ENCODE assay signal across 30 cellular contexts in the genomic region with DNA sequence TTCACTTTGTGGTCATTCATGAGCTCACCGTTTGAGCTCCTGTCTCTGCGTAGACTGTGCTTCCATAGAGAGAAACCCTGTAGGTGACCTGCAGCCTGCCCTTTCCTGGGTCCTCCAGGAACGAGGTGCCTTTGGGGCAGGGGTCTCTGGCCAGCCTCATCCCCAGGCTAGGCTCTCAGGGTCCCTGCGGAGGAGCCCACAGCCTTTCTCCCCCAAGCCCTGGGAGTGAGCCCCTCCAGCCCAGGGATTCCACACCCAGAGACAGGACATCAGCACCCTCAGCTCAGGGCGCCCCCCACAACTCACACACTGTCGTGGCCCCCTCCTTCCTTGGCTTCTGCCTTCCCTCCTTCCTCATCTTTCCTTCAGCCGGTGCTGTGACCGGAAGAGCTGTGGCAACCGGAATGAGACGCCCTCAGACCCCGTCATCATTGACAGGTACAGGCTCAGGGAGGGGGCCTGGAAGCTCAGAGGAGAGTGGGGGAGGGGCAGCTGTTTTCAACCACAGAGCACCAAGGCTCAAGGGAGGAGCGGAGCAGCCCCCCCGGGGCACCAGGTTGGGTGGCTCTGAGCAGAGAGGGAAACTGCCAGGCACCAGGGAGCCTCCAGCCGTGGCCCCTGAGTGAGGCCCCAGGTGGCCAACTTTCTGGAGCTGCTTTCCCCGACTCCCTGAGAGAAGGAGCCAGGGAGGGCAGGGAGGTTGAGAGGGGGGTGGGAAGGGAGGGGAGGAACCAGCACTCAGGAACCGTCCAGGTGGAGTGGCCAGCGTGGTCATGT. TPM values are rescaled to one million over a fixed set of nuclear protein-coding genes. Genes with fewer than 3 reads are reported as not detected.
DNase-seq lines count a peak whose midpoint lies in the region; ATAC-seq and TF ChIP-seq lines count a peak whose summit lies in the region.
"Had no signal": no experiment of that assay in that cellular context is flagged by ENCODE, and none has a peak within 500 bp of the region (broad histone marks: within the 10 kb centered on the region; RNA-seq: fewer than 3 reads in every experiment).

No MANE protein-coding gene starts in this region.

- TF ChIP-seq CTCF in GM23338 (conservative IDR thresholded peaks at IDR 0.05; ENCODE audit: low read depth in 2 of 2) (no peak), GM13976 (IDR thresholded peaks at IDR 0.05; ENCODE audit: borderline replicate concordance, control extremely low read depth, extremely low read depth, insufficient read depth, missing control alignments) (no peak)

- peaks cover 34% of the 10 kb centered on the region for H3K4me1 ChIP-seq in GM23338 (ENCODE audit: insufficient read depth)
- H3K4me1 ChIP-seq: adrenal gland, gastroesophageal sphincter, SJSA1, tibial artery had no signal

- H3K27me3 Mint-ChIP-seq in GM23338 (ENCODE audit: insufficient read depth, low read depth, poor library complexity) = peaks cover 19% of the 10 kb centered on the region

- in situ Hi-C loops in GM13976 (cut with MboI; ENCODE audit: low sequenced_read_pairs, unreplicated experiment) = no loop called here

- no peaks in the 10 kb centered on the region for H3K36me3 Mint-ChIP-seq in GM23338 (ENCODE audit: low read depth)
- H3K36me3 Mint-ChIP-seq: activated naive CD4-positive, alpha-beta T cell treated with anti-CD3 and anti-CD28 coated beads, Interleukin-2, amount 10 ng/mL, durations not matched to agents 7 days and 5 days; naive B cell had no signal

- H3F3A ChIP-seq in GM23338 (replicated peaks; ENCODE audit: low read depth) = no peaks in the 10 kb centered on the region

- 0 out of 2 replicates have a peak overlapping the region, but pooled peaks have one; percentile 47 for H2AFZ ChIP-seq in GM23338
- H2AFZ ChIP-seq: hepatocyte had no signal

- peaks cover 31% of the 10 kb centered on the region for H3K27me3 ChIP-seq in GM23338 (ENCODE audit: insufficient read depth)
- H3K27me3 ChIP-seq: adrenal gland, dorsolateral prefrontal cortex, gastroesophageal sphincter, hepatocyte, tibial artery had no signal

- DNase-seq in GM23338 (ENCODE audit: low spot score) (no peak), NCI-H510A treated with DMSO at 0.1 percent for 48 hours (lab: John Stamatoyannopoulos, UW) (peak; percentile 83), left lobe of liver (ENCODE audit: low spot score) (peak; percentile 32), posterior vena cava (ENCODE audit: low spot score) (peak; percentile 66), GM13976 (ENCODE audit: low spot score) (no peak), NCI-H2029 treated with DMSO at 0.1 percent for 48 hours (lab: John Stamatoyannopoulos, UW) (no peak)
- DNase-seq in activated naive CD4-positive, alpha-beta T cell treated with Interleukin-2 at 50 U/mL for 16 hours = no peak
- DNase-seq: activated CD4-positive, alpha-beta T cell treated with anti-CD3 and anti-CD28 coated beads for 48 hours; activated naive CD4-positive, alpha-beta T cell treated with anti-CD3 and anti-CD28 coated beads, Interleukin-2, amount 10 ng/mL, durations not matched to agents 7 days and 5 days; adrenal gland; brain microvascular endothelial cell; C1 segment of cervical spinal cord; cerebellar nuclear complex; DMS79; GDM1; left colon; naive B cell; NCI-H1092; NCI-H1694; NCI-H446 treated with DMSO at 0.1 percent for 48 hours; nucleus accumbens; RPMI8226; stimulated activated CD4-positive, alpha-beta T cell treated with anti-CD3 and anti-CD28 coated beads, Interleukin-4, amount 100 ng/mL, for 24 hours; T-helper 9 cell; tibial artery had no signal

- no peak overlapping the region for H3K4me3 ChIP-seq in GM23338
- H3K4me3 ChIP-seq: adrenal gland, dorsolateral prefrontal cortex, gastroesophageal sphincter, hepatocyte, K562, SJSA1, tibial artery had no signal

- peak; percentile 16 for ATAC-seq in GM23338
- no peak for ATAC-seq in left lobe of liver
- ATAC-seq: gastroesophageal sphincter, K562, left colon had no signal

- H4K20me1 ChIP-seq in GM23338 (replicated peaks; ENCODE audit: insufficient read depth) = no peaks in the 10 kb centered on the region

- intact Hi-C loops in posterior vena cava (cut with DNase I) = loop anchor here in 1 of 2 donors (10.0 kb wide), 1 partner anchor 145 kb away; no protein-coding TSS in a partner anchor

- H3K27ac ChIP-seq in GM23338 (ENCODE audit: low read depth) = no peak overlapping the region
- H3K27ac ChIP-seq: adrenal gland, brain microvascular endothelial cell, dorsolateral prefrontal cortex, gastroesophageal sphincter, hepatocyte, SJSA1, tibial artery had no signal

- no peak overlapping the region; the same call in 2 of the 3 replicates for H3K4me3 Mint-ChIP-seq in GM23338
- H3K4me3 Mint-ChIP-seq: activated naive CD4-positive, alpha-beta T cell treated with anti-CD3 and anti-CD28 coated beads, Interleukin-2, amount 10 ng/mL, durations not matched to agents 7 days and 5 days; naive B cell had no signal

- peaks cover 31% of the 10 kb centered on the region for H3K4me1 Mint-ChIP-seq in GM23338
- H3K4me1 Mint-ChIP-seq: naive B cell had no signal

- no peaks in the 10 kb centered on the region for H3K9me3 Mint-ChIP-seq in GM23338
- H3K9me3 Mint-ChIP-seq: activated naive CD4-positive, alpha-beta T cell treated with anti-CD3 and anti-CD28 coated beads, Interleukin-2, amount 10 ng/mL, durations not matched to agents 7 days and 5 days; naive B cell had no signal

- H3K9me2 ChIP-seq in GM23338 (ENCODE audit: insufficient read depth) = no peaks in the 10 kb centered on the region

- H3K4me2 ChIP-seq in GM23338 = peak overlapping the region; percentile 51; the same call in 1 of the 2 replicates
- H3K4me2 ChIP-seq: hepatocyte had no signal

- H3K36me3 ChIP-seq in GM23338 (ENCODE audit: insufficient read depth) = no peaks in the 10 kb centered on the region
- H3K36me3 ChIP-seq: adrenal gland, brain microvascular endothelial cell, SJSA1 had no signal

- no peak overlapping the region for H3K27ac Mint-ChIP-seq in GM23338
- H3K27ac Mint-ChIP-seq: activated naive CD4-positive, alpha-beta T cell treated with anti-CD3 and anti-CD28 coated beads, Interleukin-2, amount 10 ng/mL, durations not matched to agents 7 days and 5 days; naive B cell had no signal

- H3K79me2 ChIP-seq in GM23338 (replicated peaks; ENCODE audit: insufficient read depth) = no peaks in the 10 kb centered on the region
- H3K79me2 ChIP-seq: hepatocyte had no signal

TF ChIP-seq in GM23338, 12 proteins besides CTCF, POLR2A, EP300 and RAD21:
- TF ChIP-seq, protein P1, sequence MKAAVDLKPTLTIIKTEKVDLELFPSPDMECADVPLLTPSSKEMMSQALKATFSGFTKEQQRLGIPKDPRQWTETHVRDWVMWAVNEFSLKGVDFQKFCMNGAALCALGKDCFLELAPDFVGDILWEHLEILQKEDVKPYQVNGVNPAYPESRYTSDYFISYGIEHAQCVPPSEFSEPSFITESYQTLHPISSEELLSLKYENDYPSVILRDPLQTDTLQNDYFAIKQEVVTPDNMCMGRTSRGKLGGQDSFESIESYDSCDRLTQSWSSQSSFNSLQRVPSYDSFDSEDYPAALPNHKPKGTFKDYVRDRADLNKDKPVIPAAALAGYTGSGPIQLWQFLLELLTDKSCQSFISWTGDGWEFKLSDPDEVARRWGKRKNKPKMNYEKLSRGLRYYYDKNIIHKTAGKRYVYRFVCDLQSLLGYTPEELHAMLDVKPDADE (IDR thresholded peaks at IDR 0.05) = no peak

RNA-seq across cellular contexts. Expression of a gene that starts 16.8 kb away (rescaled TPM):
- 0.50 and 0.66 TPM in 2 replicates for total RNA-seq in GM23338 (2014; rRNA removed; shearing (Covaris generic))
- 1.4 and 1.6 TPM in 2 replicates for polyA plus RNA-seq in GM23338 (2016; fragmentation: Nextera tagmentation; extraction: Ambion mirVana)
- total RNA-seq in left lobe of liver (8.9 TPM), posterior vena cava (10 to 100 TPM; 11.1 to 17.4 TPM)
- polyA plus RNA-seq: K562 had no signal

RNA-seq across cellular contexts. Expression of a gene that starts 45.4 kb away (rescaled TPM):
- total RNA-seq in GM23338 (2014; rRNA removed; shearing (Covaris generic)) = 126 and 141 TPM in 2 replicates
- 77.7 and 87.1 TPM in 2 replicates for polyA plus RNA-seq in GM23338 (2016; fragmentation: Nextera tagmentation; extraction: Ambion mirVana)
- 46.9 TPM for total RNA-seq in left lobe of liver
- 10 to 100 TPM; 47.3 to 48.3 TPM for total RNA-seq in posterior vena cava

RNA-seq across cellular contexts. Expression of a gene that starts 57.0 kb away (rescaled TPM):
- 429 and 447 TPM in 2 replicates for total RNA-seq in GM23338 (2014; rRNA removed; shearing (Covaris generic))
- polyA plus RNA-seq in GM23338 (2016; fragmentation: Nextera tagmentation; extraction: Ambion mirVana) = 569 and 576 TPM in 2 replicates
- 30.4 TPM for total RNA-seq in left lobe of liver
- total RNA-seq in posterior vena cava = 10 to 100 TPM; 78.7 to 79.7 TPM

Comparison
In these comparisons a context has a peak if more than half of its experiments do, and no peak if none do; other contexts are left out.
1. DNase-seq: peak in NCI-H510A treated with DMSO at 0.1 percent for 48 hours (single experiment), left lobe of liver (single experiment) and posterior vena cava (single experiment); none in GM23338 (single experiment), activated naive CD4-positive, alpha-beta T cell treated with Interleukin-2 at 50 U/mL for 16 hours (single experiment), GM13976 (single experiment) and NCI-H2029 treated with DMSO at 0.1 percent for 48 hours (single experiment).